ENCODE assay signal across 8 cellular contexts in genomic region chr3:66500575-66501482, GRCh38. TPM values are rescaled to one million over a fixed set of nuclear protein-coding genes. Genes with fewer than 3 reads are reported as not detected.
A peak's percentile ranks its signal among the peaks of the same experiment; 100 is the strongest.
DNase-seq lines count a peak whose midpoint lies in the region; ATAC-seq and TF ChIP-seq lines count a peak whose summit lies in the region.

TSS of gene LRIG1 (minus strand) at chr3:66501022. CDS start at chr3:66500407, 615 bp downstream.

- H3K9me3 Mint-ChIP-seq in activated naive CD4-positive, alpha-beta T cell treated with anti-CD3 and anti-CD28 coated beads, Interleukin-2, amount 50 U/mL, for 72 hours = no peaks in the 10 kb centered on the region

- ATAC-seq in SK-N-SH treated with all-trans-retinoic acid at 6 μM for 48 hours = peak; percentile 100
- peak; percentile 96 to 97 for ATAC-seq in activated naive CD4-positive, alpha-beta T cell treated with anti-CD3 and anti-CD28 coated beads, Interleukin-2, amount 50 U/mL, for 72 hours
- peak; percentile 99 for ATAC-seq in omental fat pad (ENCODE audit: low FRiP score)

- H3K27ac Mint-ChIP-seq in activated naive CD4-positive, alpha-beta T cell treated with anti-CD3 and anti-CD28 coated beads, Interleukin-2, amount 50 U/mL, for 72 hours = peak within 1 kb of the TSS; percentile 81 to 94

- peak; percentile 65 for DNase-seq in GM04503 (ENCODE audit: low read depth)
- peak; percentile 85 for DNase-seq in HFF-Myc (ENCODE audit: extremely low read depth, low read depth)
- DNase-seq in NB4 (ENCODE audit: low read depth) = peak; percentile 73
- peak; percentile 97 to 98 for DNase-seq in activated naive CD4-positive, alpha-beta T cell treated with anti-CD3 and anti-CD28 coated beads, Interleukin-2, amount 50 U/mL, for 72 hours (ENCODE audit: low spot score in 2 of 2)
- DNase-seq in glomerular visceral epithelial cell (ENCODE audit: extremely low spot score) = peak; percentile 97
- peak; percentile 95 for DNase-seq in omental fat pad (ENCODE audit: low spot score)

- H3K36me3 Mint-ChIP-seq in activated naive CD4-positive, alpha-beta T cell treated with anti-CD3 and anti-CD28 coated beads, Interleukin-2, amount 50 U/mL, for 72 hours = peaks cover 8 to 14% of the 10 kb centered on the region in 2 donors

- TF ChIP-seq POLR2A in NB4 (IDR thresholded peaks at IDR 0.05; ENCODE audit: extremely low read depth, insufficient read length) = no peak

- H3K4me3 ChIP-seq in HFF-Myc (replicated peaks; ENCODE audit: low read depth, low read length) = peak within 1 kb of the TSS; percentile 78
- H3K4me3 ChIP-seq in NB4 (ENCODE audit: low read depth, low read length) = no peak within 1 kb of the TSS

- no peak for TF ChIP-seq CTCF in HFF-Myc (IDR thresholded peaks at IDR 0.05; ENCODE audit: low read depth, low read length, missing control alignments)
- TF ChIP-seq CTCF in NB4 (IDR thresholded peaks at IDR 0.05; ENCODE audit: low read depth, low read length) = no peak
- peak in 1 of 3 donors; percentile 12 for TF ChIP-seq CTCF in omental fat pad (IDR thresholded peaks at IDR 0.05)

- peak within 1 kb of the TSS; percentile 86 for H3K27ac ChIP-seq in temporal lobe (ENCODE audit: low read depth, low read length)

TF ChIP-seq in SK-N-SH treated with all-trans-retinoic acid at 6 μM for 48 hours, 23 proteins besides CTCF, POLR2A, EP300 and RAD21:
- TF ChIP-seq ARNTL (CRISPR knock-in tag; IDR thresholded peaks at IDR 0.05; ENCODE audit: borderline replicate concordance, low read depth) (no peak), SNAI2 (CRISPR knock-in tag; IDR thresholded peaks at IDR 0.05) (no peak), ZNF8 (CRISPR knock-in tag; IDR thresholded peaks at IDR 0.05) (no peak), ZNF70 (CRISPR knock-in tag; IDR thresholded peaks at IDR 0.05) (no peak), TSHZ2 (CRISPR knock-in tag; IDR thresholded peaks at IDR 0.05) (no peak), CSRNP3 (CRISPR knock-in tag; IDR thresholded peaks at IDR 0.05) (no peak), ZFP30 (CRISPR knock-in tag; IDR thresholded peaks at IDR 0.05) (no peak), RARB (CRISPR knock-in tag; IDR thresholded peaks at IDR 0.05) (no peak), GLIS3 (CRISPR knock-in tag; IDR thresholded peaks at IDR 0.05) (no peak), CREB5 (CRISPR knock-in tag; IDR thresholded peaks at IDR 0.05; ENCODE audit: low read depth) (no peak)

RNA-seq across cellular contexts. Expression of gene LRIG1, which starts in this region (rescaled TPM):
- total RNA-seq in activated naive CD4-positive, alpha-beta T cell treated with anti-CD3 and anti-CD28 coated beads, Interleukin-2, amount 50 U/mL, for 72 hours = 10 to 100 TPM; 28.2 to 39.1 TPM
- total RNA-seq in omental fat pad (10 to 100 TPM; 44.2 to 96.2 (median 57.6) TPM), temporal lobe (41.3 TPM)
